28 cellular contexts compared by ENCODE assay signal in the genomic region with DNA sequence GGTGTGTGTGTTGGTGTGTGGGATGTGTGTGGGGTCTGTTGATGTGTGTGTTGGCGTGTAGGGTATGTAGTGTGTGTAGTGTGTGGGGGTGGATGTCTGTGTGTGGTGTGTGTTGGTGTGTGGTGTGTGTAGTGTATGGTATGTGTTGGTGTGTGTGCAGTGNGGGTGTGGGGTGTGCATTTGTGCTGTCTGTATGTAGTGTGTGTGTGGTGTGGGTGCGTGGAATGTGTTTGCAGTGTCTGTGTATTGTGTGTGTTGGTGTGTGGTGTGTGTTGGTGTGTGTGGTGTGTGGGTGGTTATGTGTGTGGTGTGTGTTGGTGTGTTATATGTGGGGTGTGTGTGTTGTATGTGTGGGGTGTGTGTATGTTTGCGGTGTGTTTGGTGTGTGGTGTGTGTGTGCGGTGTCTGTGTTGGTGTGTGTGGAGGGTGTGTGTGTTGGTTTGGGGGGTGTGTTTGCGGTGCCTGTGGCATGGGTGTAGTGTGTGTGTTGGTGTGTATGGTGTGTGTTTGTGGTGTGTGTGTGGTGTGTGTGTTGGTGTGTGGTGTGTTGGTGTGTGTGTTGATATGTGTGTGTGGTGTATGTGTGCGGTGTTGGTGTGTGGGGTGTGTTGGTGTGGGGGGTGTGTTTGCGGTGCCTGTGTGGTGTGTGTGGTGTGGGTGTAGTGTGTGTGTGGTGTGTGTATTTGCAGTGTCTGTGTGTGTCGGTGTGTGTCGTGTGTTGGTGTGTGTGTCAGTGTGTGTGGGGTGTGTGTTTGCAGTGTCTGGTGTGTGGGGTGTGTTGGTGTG. TPM values are rescaled to one million over a fixed set of nuclear protein-coding genes. Genes with fewer than 3 reads are reported as not detected.
DNase-seq lines count a peak whose midpoint lies in the region; ATAC-seq and TF ChIP-seq lines count a peak whose summit lies in the region.
"Had no signal": no experiment of that assay in that cellular context is flagged by ENCODE, and none has a peak within 500 bp of the region (broad histone marks: within the 10 kb centered on the region; RNA-seq: fewer than 3 reads in every experiment).

No MANE protein-coding gene starts in this region.

- H3K27ac ChIP-seq in 22Rv1 (peak overlapping the region; percentile 92; the same call in 1 of the 2 replicates), IMR-90 (ENCODE audit: insufficient read depth, low read length) (peak overlapping the region; percentile 10; the same call in 1 of the 2 replicates), psoas muscle (peak overlapping the region; percentile 92)
- H3K27ac ChIP-seq: KMS-11 had no signal

- H2AK9ac ChIP-seq in IMR-90 (replicated peaks; ENCODE audit: low read depth, low read length, poor library complexity), result peak overlapping the region; percentile 19

- CTCF ChIA-PET in IMR-90 (lab: Yijun Ruan, JAX), result no interaction called here

- no peak for DNase-seq in IMR-90
- DNase-seq in erythroblast (lab: John Stamatoyannopoulos, UW), result peak; percentile 60 to 69
- DNase-seq in psoas muscle, result no peak
- no peak for DNase-seq in CD14-positive monocyte (ENCODE audit: low spot score)
- no peak for DNase-seq in stimulated activated naive CD4-positive, alpha-beta T cell treated with Interleukin-2 at 50 U/mL for 16 hours (lab: John Stamatoyannopoulos, UW)
- DNase-seq: activated CD8-positive, alpha-beta T cell treated with anti-CD3 and anti-CD28 coated beads for 36 hours; activated effector memory CD4-positive, alpha-beta T cell treated with anti-CD3 and anti-CD28 coated beads, Interleukin-2, amount 50 U/mL, for 16 hours; activated naive CD8-positive, alpha-beta T cell treated with anti-CD3 and anti-CD28 coated beads, Interleukin-2, amount 50 U/mL, for 24 hours; activated T-cell treated with anti-CD3 and anti-CD28 coated beads for 4 hours; endodermal cell; H9; heart left ventricle; left colon; mesendoderm; MV-4-11; NCI-H187; NCI-H69 had no signal

- peak overlapping the region; percentile 95 for H2BK5ac ChIP-seq in IMR-90 (ENCODE audit: low read depth, low read length, poor library complexity, severe bottlenecking)

- H2AK5ac ChIP-seq in IMR-90 (ENCODE audit: low read depth, low read length), result peak overlapping the region; percentile 99

- peak overlapping the region; percentile 56 for H3K18ac ChIP-seq in IMR-90 (ENCODE audit: low read depth, low read length)

- H2BK20ac ChIP-seq in IMR-90 (ENCODE audit: low read depth, low read length), result peak overlapping the region; percentile 67

- peak overlapping the region; percentile 75; the same call in 2 of the 3 replicates for H2BK15ac ChIP-seq in IMR-90 (ENCODE audit: low read depth, low read length)

- ATAC-seq in IMR-90 (ENCODE audit: low read depth), result no peak
- ATAC-seq in psoas muscle, result no peak
- ATAC-seq in GM18498 (IDR thresholded peaks at IDR 0.05; ENCODE audit: unreplicated experiment), result no peak
- no peak for ATAC-seq in HG03280 (IDR thresholded peaks at IDR 0.05; ENCODE audit: unreplicated experiment)
- ATAC-seq: A549; activated CD4-positive, CD25-positive, alpha-beta regulatory T cell treated with anti-CD3 and anti-CD28 coated beads, Interleukin-2, amount 50 U/mL, for 24 hours; activated CD8-positive, alpha-beta T cell treated with anti-CD3 and anti-CD28 coated beads for 36 hours; activated naive CD8-positive, alpha-beta T cell treated with anti-CD3 and anti-CD28 coated beads, Interleukin-2, amount 50 U/mL, for 24 hours; heart left ventricle; left colon; stimulated activated memory B cell treated with anti-CD40 and anti-IgM and Interleukin-4, amounts not matched to agents 10 μg/mL and 1 μg/mL and 100 μg/mL, for 72 hours had no signal

- 93% methylated on average over 8 of the region's 9 CpGs; no CpG with 5 or more reads in 1 of the 2 experiments for WGBS in IMR-90 (ENCODE audit: extremely low coverage in 2 of 2, insufficient read length in 1 of 2), 2 experiments
- WGBS in psoas muscle, 3 donors, result 89 to 99% (median 93%) methylated on average over 9 of the region's 9 CpGs

- H3K56ac ChIP-seq in IMR-90 (ENCODE audit: extremely low read depth, insufficient read depth, low read length), result no peak overlapping the region

- H3K9me3 Mint-ChIP-seq in CD14-positive monocyte, result no peaks in the 10 kb centered on the region
- H3K9me3 Mint-ChIP-seq: activated CD8-positive, alpha-beta T cell treated with anti-CD3 and anti-CD28 coated beads for 36 hours; activated naive CD8-positive, alpha-beta T cell treated with anti-CD3 and anti-CD28 coated beads, Interleukin-2, amount 50 U/mL, for 24 hours; endodermal cell; H9; nephron; stimulated activated memory B cell treated with anti-CD40 and anti-IgM and Interleukin-4, amounts not matched to agents 10 μg/mL and 1 μg/mL and 100 μg/mL, for 72 hours; type B pancreatic cell had no signal

- H3K27me3 ChIP-seq in IMR-90 (ENCODE audit: control insufficient read depth, insufficient read depth, low read length), result no peaks in the 10 kb centered on the region
- no peaks in the 10 kb centered on the region for H3K27me3 ChIP-seq in psoas muscle (ENCODE audit: insufficient read depth in 3 of 3, low read length in 2 of 3)
- H3K27me3 ChIP-seq: heart left ventricle had no signal

- peaks cover 30% of the 10 kb centered on the region for H3K4me1 Mint-ChIP-seq in CD14-positive monocyte

- no peak overlapping the region for H3K4me2 ChIP-seq in IMR-90 (ENCODE audit: low read depth, low read length)
- H3K4me2 ChIP-seq: A549, KMS-11 had no signal

- peak overlapping the region; percentile 80 for H3K4ac ChIP-seq in IMR-90 (ENCODE audit: low read depth, low read length)

- H3K4me3 ChIP-seq in IMR-90 (ENCODE audit: insufficient read depth, low read depth, low read length) (no peak overlapping the region), psoas muscle (no peak overlapping the region)
- H3K4me3 ChIP-seq: A549, coronary artery, heart left ventricle, skin epidermis had no signal

- in situ Hi-C loops in IMR-90 (cut with MboI; ENCODE audit: low sequenced_read_pairs), result no loop called here

- H4K20me1 ChIP-seq in IMR-90 (ENCODE audit: insufficient read depth, low read length), result peaks cover 68% of the 10 kb centered on the region

- H3K36me3 Mint-ChIP-seq in CD14-positive monocyte, result peaks cover 11 to 26% of the 10 kb centered on the region in 2 donors

- TF ChIP-seq CTCF in 22Rv1 (IDR thresholded peaks at IDR 0.05) (no peak), IMR-90 (conservative IDR thresholded peaks at IDR 0.05; ENCODE audit: low read depth, low read length) (no peak), psoas muscle (IDR thresholded peaks at IDR 0.05) (no peak), CD14-positive monocyte (IDR thresholded peaks at IDR 0.05) (no peak)

- H3K9me3 ChIP-seq in IMR-90 (ENCODE audit: control insufficient read depth, insufficient read depth, low read length) (no peaks in the 10 kb centered on the region), psoas muscle (no peaks in the 10 kb centered on the region)
- H3K9me3 ChIP-seq: A549, heart left ventricle had no signal

- TF ChIP-seq RAD21 in IMR-90 (IDR thresholded peaks at IDR 0.05; ENCODE audit: low read length), result no peak

- peak overlapping the region; percentile 65 for H2BK120ac ChIP-seq in IMR-90 (ENCODE audit: low read depth, low read length)

- H3K9ac ChIP-seq in IMR-90 (ENCODE audit: low read depth, low read length), result no peak overlapping the region
- H3K9ac ChIP-seq: KMS-11 had no signal

- BruUV-seq in IMR-90 (replicated peaks; lab: Mats Ljungman, UMichigan), result no TSS peak

- peaks cover 6% of the 10 kb centered on the region; the same call in 1 of the 2 replicates for H3K36me3 ChIP-seq in IMR-90 (ENCODE audit: control insufficient read depth, insufficient read depth, low read length)
- peaks cover 0 to 8% of the 10 kb centered on the region in 2 donors for H3K36me3 ChIP-seq in psoas muscle (ENCODE audit: insufficient read depth in 1 of 2, low read depth in 1 of 2)

- peak overlapping the region; percentile 37 for H2AFZ ChIP-seq in IMR-90 (replicated peaks; ENCODE audit: low read length, poor library complexity)

- H3K4me1 ChIP-seq in IMR-90 (ENCODE audit: control insufficient read depth, insufficient read depth, low read length), result peaks cover 50% of the 10 kb centered on the region
- H3K4me1 ChIP-seq in psoas muscle, result peaks cover 72% of the 10 kb centered on the region

- no peak overlapping the region for H3K27ac Mint-ChIP-seq in CD14-positive monocyte
- H3K27ac Mint-ChIP-seq: activated CD8-positive, alpha-beta T cell treated with anti-CD3 and anti-CD28 coated beads for 36 hours; activated naive CD8-positive, alpha-beta T cell treated with anti-CD3 and anti-CD28 coated beads, Interleukin-2, amount 50 U/mL, for 24 hours; endodermal cell; H9; nephron; stimulated activated memory B cell treated with anti-CD40 and anti-IgM and Interleukin-4, amounts not matched to agents 10 μg/mL and 1 μg/mL and 100 μg/mL, for 72 hours; type B pancreatic cell had no signal

- H4K8ac ChIP-seq in IMR-90 (ENCODE audit: low read depth in 2 of 2, low read length in 2 of 2), result peak overlapping the region; percentile 21 to 69; a peak in 3 of 4 replicates

- dilution Hi-C loops in IMR-90 (cut with HindIII; ENCODE audit: low sequenced_read_pairs, unreplicated experiment), result no loop called here

- peak overlapping the region; percentile 3 for H4K5ac ChIP-seq in IMR-90 (ENCODE audit: low read depth, low read length)

- POLR2A ChIA-PET in IMR-90 (lab: Charles Lee; ENCODE audit: unreplicated experiment), result no interaction called here

- peaks cover 54 to 85% of the 10 kb centered on the region in 2 experiments for H3K79me1 ChIP-seq in IMR-90 (ENCODE audit: low read depth in 1 of 2, low read length in 2 of 2)

- peak overlapping the region; percentile 91 for H3K14ac ChIP-seq in IMR-90 (replicated peaks; ENCODE audit: low read depth, low read length)

- no peak for TF ChIP-seq POLR2A in IMR-90 (IDR thresholded peaks at IDR 0.05; ENCODE audit: low read depth, low read length)
- TF ChIP-seq POLR2A in erythroblast (IDR thresholded peaks at IDR 0.05; ENCODE audit: low read length), result no peak

- H3K4me3 Mint-ChIP-seq in CD14-positive monocyte, result no peak overlapping the region
- H3K4me3 Mint-ChIP-seq: activated CD8-positive, alpha-beta T cell treated with anti-CD3 and anti-CD28 coated beads for 36 hours; activated naive CD8-positive, alpha-beta T cell treated with anti-CD3 and anti-CD28 coated beads, Interleukin-2, amount 50 U/mL, for 24 hours; endodermal cell; H9; nephron; stimulated activated memory B cell treated with anti-CD40 and anti-IgM and Interleukin-4, amounts not matched to agents 10 μg/mL and 1 μg/mL and 100 μg/mL, for 72 hours; type B pancreatic cell had no signal

- peaks cover 59% of the 10 kb centered on the region for H3K9me1 ChIP-seq in IMR-90 (ENCODE audit: insufficient read depth, low read length)

- no peaks in the 10 kb centered on the region for H3K27me3 Mint-ChIP-seq in CD14-positive monocyte (ENCODE audit: low read depth in 3 of 3)
- H3K27me3 Mint-ChIP-seq: activated CD8-positive, alpha-beta T cell treated with anti-CD3 and anti-CD28 coated beads for 36 hours; activated naive CD8-positive, alpha-beta T cell treated with anti-CD3 and anti-CD28 coated beads, Interleukin-2, amount 50 U/mL, for 24 hours; stimulated activated memory B cell treated with anti-CD40 and anti-IgM and Interleukin-4, amounts not matched to agents 10 μg/mL and 1 μg/mL and 100 μg/mL, for 72 hours; type B pancreatic cell had no signal

- H3K23ac ChIP-seq in IMR-90 (ENCODE audit: low read depth, low read length), result peak overlapping the region; percentile 88

- intact Hi-C loops in IMR-90 (cut with micrococcal nuclease) (no loop called here), psoas muscle (cut with DNase I) (no loop called here), CD14-positive monocyte (cut with micrococcal nuclease) (no loop called here)

- H4K91ac ChIP-seq in IMR-90 (ENCODE audit: insufficient read depth, low read depth, low read length), result peak overlapping the region; percentile 56; the same call in 1 of the 2 replicates

RNA-seq across cellular contexts. Expression of a gene that starts 14.7 kb away (rescaled TPM):
- total RNA-seq in IMR-90 (2012; rRNA removed), result 2.7 and 3.1 TPM in 2 replicates
- 9.5 and 10.8 TPM in 2 replicates for polyA plus RNA-seq in IMR-90 (2012; rRNA removed)
- 5.9 and 8.8 TPM in 2 replicates for polyA plus RNA-seq in IMR-90 (2012; cell fraction: cytosol; rRNA removed)
- 29.1 and 35.2 TPM in 2 replicates for polyA plus RNA-seq in IMR-90 (2012; cell fraction: nucleus; rRNA removed; ENCODE audit: low replicate concordance)
- total RNA-seq in psoas muscle, result 100 to 1,000 TPM; 114 to 184 (median 137) TPM
- 100 to 1,000 TPM in 1 of 3 donors, 10 to 100 TPM in 2; 50.9 to 114 (median 55.0) TPM for polyA plus RNA-seq in psoas muscle
- 1 to 10 TPM; 4.5 to 4.6 TPM for polyA plus RNA-seq in CD14-positive monocyte

Comparison
In these comparisons a context has a peak if more than half of its experiments do, and no peak if none do; other contexts are left out.
1. H3K27ac ChIP-seq: peak in every context shown above with its lines; median percentile 92 in 22Rv1; 92 in psoas muscle; 10 in IMR-90.
2. DNase-seq: peak in erythroblast (2 of 2); none in IMR-90 (single experiment), psoas muscle (0 of 2), CD14-positive monocyte (single experiment) and stimulated activated naive CD4-positive, alpha-beta T cell treated with Interleukin-2 at 50 U/mL for 16 hours (single experiment).